8 cellular contexts compared by ENCODE assay signal in the genomic region with DNA sequence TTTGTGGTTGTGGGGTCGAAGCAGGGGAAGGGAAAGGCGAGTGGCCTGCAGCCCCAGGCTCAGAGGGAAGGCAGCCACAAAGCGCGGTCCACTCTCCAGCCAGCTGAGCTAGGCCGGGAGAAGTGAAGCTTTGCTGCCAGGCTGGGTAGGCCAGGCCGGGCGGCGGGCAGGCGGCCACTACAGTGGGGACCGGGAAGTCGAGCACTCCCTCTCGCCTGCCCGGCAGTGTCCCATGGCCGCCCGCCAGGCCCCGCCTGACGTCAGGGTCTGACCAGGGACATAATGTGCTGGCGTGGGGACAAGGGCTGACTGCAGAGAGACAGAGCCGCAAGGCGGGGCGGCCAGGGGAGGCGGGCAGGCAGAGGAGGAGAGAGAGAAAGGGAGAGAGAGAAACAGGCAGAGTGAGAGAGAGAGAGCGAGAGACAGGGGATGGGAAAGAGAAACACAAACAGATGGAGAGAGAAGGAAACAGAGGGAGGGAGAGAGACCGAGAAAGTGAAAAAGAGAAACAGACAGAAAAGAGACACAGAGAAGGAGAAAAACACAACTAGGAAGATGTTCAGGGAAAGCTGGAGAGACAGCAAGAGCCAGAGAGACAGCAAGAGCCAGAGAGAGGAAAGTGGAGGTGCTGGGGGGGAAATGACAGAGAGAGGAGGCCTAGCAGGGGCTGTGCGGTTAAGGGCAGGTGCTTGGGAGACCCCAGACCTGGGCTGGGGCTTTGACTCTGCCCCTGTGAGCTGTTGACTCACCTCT.
DNase-seq lines count a peak whose midpoint lies in the region; ATAC-seq and TF ChIP-seq lines count a peak whose summit lies in the region.

No MANE protein-coding gene starts in this region.

- H3K4me3 ChIP-seq in BJ (ENCODE audit: low read depth, low read length): no peak overlapping the region

- no peaks in the 10 kb centered on the region for H3K36me3 ChIP-seq in BJ (ENCODE audit: control insufficient read depth, insufficient read depth, low read length)

- H3K36me3 Mint-ChIP-seq in osteocyte (ENCODE audit: unreplicated experiment): peaks cover 2% of the 10 kb centered on the region
- H3K36me3 Mint-ChIP-seq in stimulated activated effector memory CD8-positive, alpha-beta T cell treated with anti-CD3 and anti-CD28 coated beads, Interleukin-12 subunit alpha, Interleukin-12 subunit beta, amount 100 ng/mL, for 72 hours: no peaks in the 10 kb centered on the region

- peak overlapping the region; percentile 80 for H3K27ac Mint-ChIP-seq in osteocyte (ENCODE audit: unreplicated experiment)
- H3K27ac Mint-ChIP-seq in stimulated activated effector memory CD8-positive, alpha-beta T cell treated with anti-CD3 and anti-CD28 coated beads, Interleukin-12 subunit alpha, Interleukin-12 subunit beta, amount 100 ng/mL, for 72 hours: no peak overlapping the region

- no peak for ATAC-seq in HG02981 (IDR thresholded peaks at IDR 0.05; ENCODE audit: unreplicated experiment)
- ATAC-seq in stimulated activated effector memory CD8-positive, alpha-beta T cell treated with anti-CD3 and anti-CD28 coated beads, Interleukin-12 subunit alpha, Interleukin-12 subunit beta, amount 100 ng/mL, for 72 hours: no peak

- CTCF ChIA-PET in BJ (lab: Yijun Ruan, JAX): interaction anchor here (0.6 to 2.5 kb wide), 2 partner anchors 10 to 277 kb away, joined by 3 to 7 read pairs; no protein-coding TSS in a partner anchor
- CTCF ChIA-PET in HEK293T (lab: Yijun Ruan, JAX): no interaction called here

- no peaks in the 10 kb centered on the region for H3K27me3 ChIP-seq in BJ (ENCODE audit: control insufficient read depth, insufficient read depth, low read length)

- no peak for TF ChIP-seq CTCF in BJ (IDR thresholded peaks at IDR 0.05; ENCODE audit: insufficient read depth, low read depth, low read length)
- TF ChIP-seq CTCF in osteocyte (IDR thresholded peaks at IDR 0.05): no peak

- no peak overlapping the region for H3K4me3 Mint-ChIP-seq in osteocyte (ENCODE audit: unreplicated experiment)
- H3K4me3 Mint-ChIP-seq in stimulated activated effector memory CD8-positive, alpha-beta T cell treated with anti-CD3 and anti-CD28 coated beads, Interleukin-12 subunit alpha, Interleukin-12 subunit beta, amount 100 ng/mL, for 72 hours: no peak overlapping the region

- H3K9me3 Mint-ChIP-seq in osteocyte (ENCODE audit: unreplicated experiment): peaks cover 13% of the 10 kb centered on the region
- no peaks in the 10 kb centered on the region for H3K9me3 Mint-ChIP-seq in stimulated activated effector memory CD8-positive, alpha-beta T cell treated with anti-CD3 and anti-CD28 coated beads, Interleukin-12 subunit alpha, Interleukin-12 subunit beta, amount 100 ng/mL, for 72 hours

- H3K4me1 Mint-ChIP-seq in osteocyte (ENCODE audit: unreplicated experiment): peaks cover 18% of the 10 kb centered on the region
- no peaks in the 10 kb centered on the region for H3K4me1 Mint-ChIP-seq in stimulated activated effector memory CD8-positive, alpha-beta T cell treated with anti-CD3 and anti-CD28 coated beads, Interleukin-12 subunit alpha, Interleukin-12 subunit beta, amount 100 ng/mL, for 72 hours

- peaks cover 11% of the 10 kb centered on the region for H3K27me3 Mint-ChIP-seq in osteocyte (ENCODE audit: unreplicated experiment)

- POLR2A ChIA-PET in BJ (lab: Charles Lee) (interaction anchor here (0.6 kb wide), 1 partner anchor 218 kb away, joined by 10 read pairs; no protein-coding TSS in a partner anchor), HEK293T (lab: Yijun Ruan, JAX) (no interaction called here)

- DNase-seq in BJ (ENCODE audit: low read depth) (peak; percentile 79), T1000 (lab: John Stamatoyannopoulos, UW) (peak; percentile 77), globus pallidus (ENCODE audit: low spot score) (peak; percentile 96), osteocyte (ENCODE audit: extremely low spot score, unreplicated experiment) (no peak), NCI-H82 treated with DMSO at 0.1 percent for 48 hours (lab: John Stamatoyannopoulos, UW; ENCODE audit: unreplicated experiment) (no peak), HEK293T (ENCODE audit: extremely low spot score) (no peak)
- DNase-seq in stimulated activated effector memory CD8-positive, alpha-beta T cell treated with anti-CD3 and anti-CD28 coated beads, Interleukin-12 subunit alpha, Interleukin-12 subunit beta, amount 100 ng/mL, for 72 hours (ENCODE audit: low spot score in 2 of 2): no peak

TF ChIP-seq in HEK293T, 16 proteins besides CTCF, POLR2A, EP300 and RAD21:
- TF ChIP-seq, protein P1, sequence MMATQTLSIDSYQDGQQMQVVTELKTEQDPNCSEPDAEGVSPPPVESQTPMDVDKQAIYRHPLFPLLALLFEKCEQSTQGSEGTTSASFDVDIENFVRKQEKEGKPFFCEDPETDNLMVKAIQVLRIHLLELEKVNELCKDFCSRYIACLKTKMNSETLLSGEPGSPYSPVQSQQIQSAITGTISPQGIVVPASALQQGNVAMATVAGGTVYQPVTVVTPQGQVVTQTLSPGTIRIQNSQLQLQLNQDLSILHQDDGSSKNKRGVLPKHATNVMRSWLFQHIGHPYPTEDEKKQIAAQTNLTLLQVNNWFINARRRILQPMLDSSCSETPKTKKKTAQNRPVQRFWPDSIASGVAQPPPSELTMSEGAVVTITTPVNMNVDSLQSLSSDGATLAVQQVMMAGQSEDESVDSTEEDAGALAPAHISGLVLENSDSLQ (IDR thresholded peaks at IDR 0.05): no peak
- TF ChIP-seq HDGF (IDR thresholded peaks at IDR 0.05; ENCODE audit: borderline replicate concordance) (no peak), ARNT (IDR thresholded peaks at IDR 0.05) (no peak), FOXA1 (IDR thresholded peaks at IDR 0.05) (no peak), SP1 (IDR thresholded peaks at IDR 0.05) (no peak), FOXM1 (IDR thresholded peaks at IDR 0.05; ENCODE audit: borderline replicate concordance) (no peak), L3MBTL2 (conservative IDR thresholded peaks at IDR 0.05) (no peak), NFRKB (IDR thresholded peaks at IDR 0.05) (no peak), ZNF384 (IDR thresholded peaks at IDR 0.05) (no peak), CTBP1 (IDR thresholded peaks at IDR 0.05; ENCODE audit: borderline replicate concordance) (no peak), FOXK2 (IDR thresholded peaks at IDR 0.05) (no peak), ELF4 (IDR thresholded peaks at IDR 0.05) (no peak), BHLHE40 (IDR thresholded peaks at IDR 0.05; ENCODE audit: borderline replicate concordance) (no peak)
TF ChIP-seq in HEK293T: peak in this region for 0.

Comparison
In these comparisons a context has a peak if more than half of its experiments do, and no peak if none do; other contexts are left out.
1. DNase-seq: peak in BJ (single experiment), T1000 (single experiment) and globus pallidus (single experiment); none in osteocyte (single experiment), stimulated activated effector memory CD8-positive, alpha-beta T cell treated with anti-CD3 and anti-CD28 coated beads, Interleukin-12 subunit alpha, Interleukin-12 subunit beta, amount 100 ng/mL, for 72 hours (0 of 2), NCI-H82 treated with DMSO at 0.1 percent for 48 hours (single experiment) and HEK293T (single experiment).